8 cellular contexts compared by ENCODE assay signal in the genomic region with DNA sequence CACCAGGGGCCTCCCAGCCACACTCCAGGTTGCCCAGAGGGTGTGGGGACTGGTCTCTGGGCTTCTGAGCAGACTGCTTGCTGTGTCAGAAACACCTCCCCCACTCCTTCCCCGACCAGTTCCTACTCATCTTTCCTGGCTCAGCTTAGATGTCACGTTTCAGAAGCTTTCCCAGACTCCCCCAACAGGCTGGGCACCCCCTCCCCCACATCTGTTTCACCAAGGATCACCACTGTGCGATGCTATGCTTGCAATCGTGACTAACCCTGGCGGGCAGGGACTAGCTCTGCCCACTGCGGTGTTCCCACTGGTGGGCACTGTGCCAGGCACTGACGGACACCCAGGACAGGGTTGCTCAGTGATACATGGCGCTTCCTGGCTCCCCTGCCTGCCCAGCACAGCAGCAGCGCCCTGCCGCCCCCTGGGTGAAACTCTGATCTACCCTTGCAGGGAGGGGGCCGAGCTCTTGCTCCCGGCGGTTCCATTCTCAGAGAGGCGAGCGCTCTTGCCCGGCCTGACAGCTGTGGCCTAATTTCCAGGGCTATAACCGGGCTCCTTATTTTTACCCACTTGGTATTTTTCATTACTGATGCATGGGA. TPM values are rescaled to one million over a fixed set of nuclear protein-coding genes. Genes with fewer than 3 reads are reported as not detected.
A peak's percentile ranks its signal among the peaks of the same experiment; 100 is the strongest.
DNase-seq lines count a peak whose midpoint lies in the region; ATAC-seq and TF ChIP-seq lines count a peak whose summit lies in the region.

No MANE protein-coding gene starts in this region.

- H3K27ac ChIP-seq in lower lobe of right lung (peak overlapping the region; percentile 48), vagina (peak overlapping the region; percentile 85)

- DNase-seq in ACHN, result peak; percentile 100
- peak; percentile 99 for DNase-seq in MG63
- DNase-seq in cerebellar cortex (ENCODE audit: low spot score), result peak; percentile 89
- peak; percentile 75 for DNase-seq in lower lobe of right lung
- no peak for DNase-seq in vagina (ENCODE audit: extremely low spot score in 2 of 2)
- DNase-seq in GM10248 (ENCODE audit: extremely low spot score), result no peak
- DNase-seq in effector CD8-positive, alpha-beta T cell (lab: John Stamatoyannopoulos, UW), result no peak
- DNase-seq in putamen (ENCODE audit: low spot score), result no peak

- intact Hi-C loops in lower lobe of right lung (cut with DNase I), result no loop called here
- intact Hi-C loops in vagina (cut with DNase I), result no loop called here

- H3K9me3 ChIP-seq in MG63 (no peaks in the 10 kb centered on the region), lower lobe of right lung (no peaks in the 10 kb centered on the region), vagina (no peaks in the 10 kb centered on the region)

- H3K27me3 ChIP-seq in MG63 (no peaks in the 10 kb centered on the region), lower lobe of right lung (ENCODE audit: low read depth) (no peaks in the 10 kb centered on the region), vagina (no peaks in the 10 kb centered on the region)

- no peaks in the 10 kb centered on the region for H3K36me3 ChIP-seq in MG63
- H3K36me3 ChIP-seq in lower lobe of right lung, result peaks cover 5% of the 10 kb centered on the region
- no peaks in the 10 kb centered on the region for H3K36me3 ChIP-seq in vagina

- no peak overlapping the region for H3K4me3 ChIP-seq in MG63
- H3K4me3 ChIP-seq in lower lobe of right lung, result no peak overlapping the region
- peak overlapping the region in 1 of 2 donors; percentile 29 for H3K4me3 ChIP-seq in vagina

- no peak for TF ChIP-seq POLR2A in vagina (IDR thresholded peaks at IDR 0.05)

- CTCF ChIA-PET in GM10248 (lab: Yijun Ruan, JAX), result interaction anchor here (0.9 to 1.4 kb wide), 2 partner anchors 56 to 61 kb away, joined by 4 read pairs; no protein-coding TSS in a partner anchor

- H3K4me1 ChIP-seq in lower lobe of right lung (peaks cover 34% of the 10 kb centered on the region), vagina (peaks cover 46% of the 10 kb centered on the region)

- POLR2A ChIA-PET in GM10248 (lab: Yijun Ruan, JAX), result no interaction called here

- in situ Hi-C loops in ACHN (cut with HindIII; ENCODE audit: low pct_ligation_motif_present, low pct_unique_long_range_greater_than_20kb, low sequenced_read_pairs), result no loop called here

- ATAC-seq in lower lobe of right lung, result peak; percentile 64 to 70

- TF ChIP-seq CTCF in lower lobe of right lung (IDR thresholded peaks at IDR 0.05), result no peak
- TF ChIP-seq CTCF in vagina (IDR thresholded peaks at IDR 0.05), result no peak
- TF ChIP-seq CTCF in GM10248 (IDR thresholded peaks at IDR 0.05; ENCODE audit: control extremely low read depth, extremely low read depth, low read depth, missing control alignments), result no peak

RNA-seq across cellular contexts. Expression of gene MTSS2, which starts 29.4 kb away (rescaled TPM):
- total RNA-seq in MG63 (2014; rRNA removed; shearing (Covaris generic); ENCODE audit: low replicate concordance), result 13.6 and 52.0 TPM in 2 replicates
- total RNA-seq in lower lobe of right lung (60.8 TPM), vagina (102 TPM)

Comparison
In these comparisons a context has a peak if more than half of its experiments do, and no peak if none do; other contexts are left out.
1. DNase-seq: peak in ACHN (single experiment), MG63 (single experiment), cerebellar cortex (single experiment) and lower lobe of right lung (single experiment); none in vagina (0 of 2), GM10248 (single experiment), effector CD8-positive, alpha-beta T cell (single experiment) and putamen (single experiment).